In genomic region chr16:85749686-85750020, GRCh38 we compare ENCODE assay signal across 9 cellular contexts. TPM values are rescaled to one million over a fixed set of nuclear protein-coding genes. Genes with fewer than 3 reads are reported as not detected.
DNase-seq lines count a peak whose midpoint lies in the region; ATAC-seq, FAIRE-seq and TF ChIP-seq lines count a peak whose summit lies in the region.
"Had no signal": no experiment of that assay in that cellular context is flagged by ENCODE, and none has a peak within 500 bp of the region (broad histone marks: within the 10 kb centered on the region; RNA-seq: fewer than 3 reads in every experiment).

No MANE protein-coding gene starts in this region.

- H4K20me1 ChIP-seq in GM23248 (ENCODE audit: insufficient read depth) (no peaks in the 10 kb centered on the region), hepatocyte (ENCODE audit: insufficient read depth, poor library complexity, severe bottlenecking) (no peaks in the 10 kb centered on the region)

- no peak for ATAC-seq in stimulated activated effector memory CD8-positive, alpha-beta T cell treated with anti-CD3 and anti-CD28 coated beads, Interleukin-12 subunit alpha, Interleukin-12 subunit beta, amount 100 ng/mL, for 72 hours
- ATAC-seq in HG02759 (IDR thresholded peaks at IDR 0.05; ENCODE audit: unreplicated experiment), result no peak

- in situ Hi-C loops in GM23248 (cut with MboI), result no loop called here

- H3K27me3 ChIP-seq in GM23248 (replicated peaks; ENCODE audit: insufficient read depth) (no peaks in the 10 kb centered on the region), SJCRH30 (no peaks in the 10 kb centered on the region; the same call in 1 of the 2 replicates), hepatocyte (peaks cover 18% of the 10 kb centered on the region)

- FAIRE-seq in GM19239 (lab: Jason Lieb, UNC), result no peak

- no peak overlapping the region; the same call in 1 of the 2 replicates for H3K9ac ChIP-seq in GM23248

- H3K79me2 ChIP-seq in GM23248 (ENCODE audit: insufficient read depth) (no peaks in the 10 kb centered on the region), hepatocyte (no peaks in the 10 kb centered on the region)

- H3K4me1 ChIP-seq in GM23248 (ENCODE audit: insufficient read depth) (peaks cover 13% of the 10 kb centered on the region), SJCRH30 (peaks cover 7% of the 10 kb centered on the region; the same call in 1 of the 2 replicates), hepatocyte (ENCODE audit: insufficient read depth) (peaks cover 16% of the 10 kb centered on the region)

- H3K27me3 Mint-ChIP-seq in T-helper 2 cell treated with Interferon-gamma antibody and Interleukin-4, amounts not matched to agents 5 μg/mL and 100 μg/mL, for 36 hours (ENCODE audit: low read depth), result peaks cover 26% of the 10 kb centered on the region

- H3K27ac ChIP-seq in GM23248 (no peak overlapping the region), SJCRH30 (no peak overlapping the region), hepatocyte (no peak overlapping the region)

- H3K4me2 ChIP-seq in GM23248 (ENCODE audit: unreplicated experiment) (peak overlapping the region; percentile 70), hepatocyte (peak overlapping the region; percentile 99)

- WGBS in GM23248 (ENCODE audit: low coverage in 1 of 2, low lambda C conversion rate in 2 of 2, missing lambda C conversion rate in 2 of 2), 2 experiments, result 63 to 66% methylated on average over 12 of the region's 12 CpGs
- WGBS in hepatocyte (ENCODE audit: low lambda C conversion rate, missing lambda C conversion rate), result 46% methylated on average over 12 of the region's 12 CpGs

- H2AFZ ChIP-seq in GM23248, result no peak overlapping the region
- no peak overlapping the region for H2AFZ ChIP-seq in hepatocyte

- H3K9me2 ChIP-seq in GM23248 (ENCODE audit: insufficient read depth), result no peaks in the 10 kb centered on the region
- H3K9me2 ChIP-seq in hepatocyte (replicated peaks; ENCODE audit: insufficient read depth), result no peaks in the 10 kb centered on the region

- DNase-seq in GM23248, result no peak
- DNase-seq in SJCRH30, result no peak
- no peak for DNase-seq in hepatocyte (ENCODE audit: low spot score)
- DNase-seq in stimulated activated effector memory CD8-positive, alpha-beta T cell treated with anti-CD3 and anti-CD28 coated beads, Interleukin-12 subunit alpha, Interleukin-12 subunit beta, amount 100 ng/mL, for 72 hours (ENCODE audit: low spot score in 2 of 2), result no peak
- DNase-seq in GM19239 (ENCODE audit: insufficient read length, low spot score), result no peak
- no peak for DNase-seq in T-helper 2 cell treated with Interferon-gamma antibody and Interleukin-4, amounts not matched to agents 5 μg/mL and 100 μg/mL, for 36 hours (ENCODE audit: low spot score)

- H3K4me1 Mint-ChIP-seq in stimulated activated effector memory CD8-positive, alpha-beta T cell treated with anti-CD3 and anti-CD28 coated beads, Interleukin-12 subunit alpha, Interleukin-12 subunit beta, amount 100 ng/mL, for 72 hours, result peaks cover 21% of the 10 kb centered on the region
- peaks cover 3% of the 10 kb centered on the region for H3K4me1 Mint-ChIP-seq in T-helper 2 cell treated with Interferon-gamma antibody and Interleukin-4, amounts not matched to agents 5 μg/mL and 100 μg/mL, for 36 hours (ENCODE audit: low read depth)

- H3K9me3 Mint-ChIP-seq in stimulated activated effector memory CD8-positive, alpha-beta T cell treated with anti-CD3 and anti-CD28 coated beads, Interleukin-12 subunit alpha, Interleukin-12 subunit beta, amount 100 ng/mL, for 72 hours, result no peaks in the 10 kb centered on the region
- no peaks in the 10 kb centered on the region for H3K9me3 Mint-ChIP-seq in T-helper 2 cell treated with Interferon-gamma antibody and Interleukin-4, amounts not matched to agents 5 μg/mL and 100 μg/mL, for 36 hours
- H3K9me3 Mint-ChIP-seq: activated T-helper 1 cell treated with anti-CD3 and anti-CD28 coated beads, Interleukin-12 subunit alpha, Interleukin-12 subunit beta, Interleukin-2, Interleukin-4 antibody, amounts not matched to agents 30 ng/mL and 10 ng/mL and 1 ng/mL, durations not matched to agents 14 hours and 24 hours and 36 hours; nephron progenitor cell had no signal

- no peak overlapping the region for H3K27ac Mint-ChIP-seq in stimulated activated effector memory CD8-positive, alpha-beta T cell treated with anti-CD3 and anti-CD28 coated beads, Interleukin-12 subunit alpha, Interleukin-12 subunit beta, amount 100 ng/mL, for 72 hours
- H3K27ac Mint-ChIP-seq in T-helper 2 cell treated with Interferon-gamma antibody and Interleukin-4, amounts not matched to agents 5 μg/mL and 100 μg/mL, for 36 hours, result no peak overlapping the region
- H3K27ac Mint-ChIP-seq: activated T-helper 1 cell treated with anti-CD3 and anti-CD28 coated beads, Interleukin-12 subunit alpha, Interleukin-12 subunit beta, Interleukin-2, Interleukin-4 antibody, amounts not matched to agents 30 ng/mL and 10 ng/mL and 1 ng/mL, durations not matched to agents 14 hours and 24 hours and 36 hours; nephron progenitor cell had no signal

- H3F3A ChIP-seq in GM23248 (ENCODE audit: insufficient read depth), result no peaks in the 10 kb centered on the region

- peak overlapping the region; percentile 71; the same call in 1 of the 2 replicates for H3K4me3 ChIP-seq in GM23248
- peak overlapping the region; percentile 61 for H3K4me3 ChIP-seq in SJCRH30
- H3K4me3 ChIP-seq in hepatocyte, result no peak overlapping the region

- no peak for TF ChIP-seq CTCF in hepatocyte (IDR thresholded peaks at IDR 0.05; ENCODE audit: poor library complexity)

- peak overlapping the region; percentile 73 for H3K4me3 Mint-ChIP-seq in stimulated activated effector memory CD8-positive, alpha-beta T cell treated with anti-CD3 and anti-CD28 coated beads, Interleukin-12 subunit alpha, Interleukin-12 subunit beta, amount 100 ng/mL, for 72 hours
- no peak overlapping the region for H3K4me3 Mint-ChIP-seq in T-helper 2 cell treated with Interferon-gamma antibody and Interleukin-4, amounts not matched to agents 5 μg/mL and 100 μg/mL, for 36 hours

- no peaks in the 10 kb centered on the region for H3K36me3 Mint-ChIP-seq in stimulated activated effector memory CD8-positive, alpha-beta T cell treated with anti-CD3 and anti-CD28 coated beads, Interleukin-12 subunit alpha, Interleukin-12 subunit beta, amount 100 ng/mL, for 72 hours
- H3K36me3 Mint-ChIP-seq in T-helper 2 cell treated with Interferon-gamma antibody and Interleukin-4, amounts not matched to agents 5 μg/mL and 100 μg/mL, for 36 hours (ENCODE audit: low read depth), result no peaks in the 10 kb centered on the region

- H3K36me3 ChIP-seq in GM23248 (ENCODE audit: low read depth) (no peaks in the 10 kb centered on the region), SJCRH30 (no peaks in the 10 kb centered on the region), hepatocyte (replicated peaks; ENCODE audit: insufficient read depth, low read depth) (no peaks in the 10 kb centered on the region)

- H3K9me3 ChIP-seq in GM23248 (ENCODE audit: low read depth) (no peaks in the 10 kb centered on the region), SJCRH30 (replicated peaks) (no peaks in the 10 kb centered on the region), hepatocyte (ENCODE audit: low read depth) (no peaks in the 10 kb centered on the region)

RNA-seq across cellular contexts. Expression of gene C16orf74, which starts 1.2 kb away (rescaled TPM):
- 3.8 and 13.2 TPM in 2 replicates for total RNA-seq in GM23248 (2014; rRNA removed; shearing (Covaris generic))
- 6.5 and 7.0 TPM in 2 replicates for polyA plus RNA-seq in GM23248 (2016; fragmentation: Nextera tagmentation; extraction: Ambion mirVana)
- total RNA-seq in SJCRH30 (2014; rRNA removed; shearing (Covaris generic)), result 0.84 and 1.1 TPM in 2 replicates
- total RNA-seq in hepatocyte, result 1.4 and 5.3 TPM in 2 replicates
- 7.8 and 11.5 TPM in 2 replicates for polyA plus RNA-seq in hepatocyte
- total RNA-seq: activated T-helper 1 cell treated with anti-CD3 and anti-CD28 coated beads, Interleukin-12 subunit alpha, Interleukin-12 subunit beta, Interleukin-2, Interleukin-4 antibody, amounts not matched to agents 30 ng/mL and 10 ng/mL and 1 ng/mL, durations not matched to agents 14 hours and 24 hours and 36 hours had no signal

RNA-seq across cellular contexts. Expression of gene EMC8, which starts 49.7 kb away (rescaled TPM):
- 35.2 and 44.1 TPM in 2 replicates for total RNA-seq in GM23248 (2014; rRNA removed; shearing (Covaris generic))
- 39.4 and 41.7 TPM in 2 replicates for polyA plus RNA-seq in GM23248 (2016; fragmentation: Nextera tagmentation; extraction: Ambion mirVana)
- total RNA-seq in SJCRH30 (2014; rRNA removed; shearing (Covaris generic)), result 26.2 and 29.6 TPM in 2 replicates
- 35.0 and 40.6 TPM in 2 replicates for total RNA-seq in hepatocyte
- 46.5 and 50.6 TPM in 2 replicates for polyA plus RNA-seq in hepatocyte

RNA-seq across cellular contexts. Expression of gene COX4I1, which starts 49.8 kb away (rescaled TPM):
- total RNA-seq in GM23248 (2014; rRNA removed; shearing (Covaris generic)), result 310 and 390 TPM in 2 replicates
- polyA plus RNA-seq in GM23248 (2016; fragmentation: Nextera tagmentation; extraction: Ambion mirVana) (564 and 566 TPM in 2 replicates), hepatocyte (655 and 694 TPM in 2 replicates)
- 304 and 345 TPM in 2 replicates for total RNA-seq in SJCRH30 (2014; rRNA removed; shearing (Covaris generic))
- 449 and 496 TPM in 2 replicates for total RNA-seq in hepatocyte
